1 cellular context compared by ENCODE assay signal in the genomic region with DNA sequence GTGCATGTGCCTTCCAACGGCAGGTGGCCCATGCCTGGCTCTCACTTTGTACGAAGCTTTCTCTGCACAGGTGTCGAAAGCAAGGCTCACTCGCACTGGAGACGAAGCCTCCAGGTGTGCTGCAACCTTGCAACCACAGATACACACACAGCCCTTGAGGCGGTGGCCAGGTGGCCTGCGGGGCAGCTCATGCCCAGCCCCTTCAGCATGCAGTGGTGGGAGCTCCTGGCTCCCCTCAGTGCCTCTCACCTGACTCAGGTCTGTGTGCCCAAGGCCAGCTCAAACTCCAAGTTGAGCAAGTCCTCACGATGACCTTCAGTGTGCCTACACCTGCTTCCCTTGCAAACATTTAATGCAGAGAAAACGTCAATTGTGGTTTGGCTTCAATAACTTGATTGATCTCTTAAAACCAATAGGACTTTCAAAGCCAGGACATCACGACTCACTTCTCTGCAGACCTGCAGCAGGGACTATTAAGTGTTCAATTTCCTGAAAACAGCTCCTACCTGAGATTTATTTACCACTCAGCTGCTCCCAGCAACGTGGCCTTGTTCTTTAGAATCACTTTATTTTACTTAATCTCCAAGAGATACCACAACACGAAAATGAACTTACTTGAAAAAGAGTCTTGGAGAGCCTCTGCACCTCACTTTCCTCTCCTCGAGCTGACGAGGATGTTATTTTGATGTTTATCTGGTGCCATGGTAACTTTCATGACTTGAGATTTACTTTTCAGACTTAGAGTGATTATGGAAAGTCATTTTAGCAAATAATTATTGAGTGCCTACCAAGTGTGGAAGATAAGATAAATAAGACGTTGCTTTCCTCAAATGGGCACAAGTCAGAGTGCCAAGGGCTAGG.
A peak's percentile ranks its signal among the peaks of the same experiment; 100 is the strongest.
TF ChIP-seq lines count a peak whose summit lies in the region.

No MANE protein-coding gene starts in this region.

TF ChIP-seq in HepG2, 621 proteins besides CTCF, POLR2A, EP300 and RAD21 (continued from another document and continues in another):
- TF ChIP-seq IKZF5 (CRISPR knock-in tag; IDR thresholded peaks at IDR 0.05) (peak; percentile 97), ZNF614 (CRISPR knock-in tag; IDR thresholded peaks at IDR 0.05; ENCODE audit: borderline replicate concordance) (peak; percentile 79), ZNF142 (CRISPR knock-in tag; IDR thresholded peaks at IDR 0.05) (no peak), HNRNPK (IDR thresholded peaks at IDR 0.05; ENCODE audit: low read depth, low read length, poor library complexity, severe bottlenecking) (no peak), NR1H2 (CRISPR knock-in tag; IDR thresholded peaks at IDR 0.05; ENCODE audit: borderline replicate concordance, low read depth) (no peak; the same call in 1 of the 2 replicates), MTF2 (CRISPR knock-in tag; IDR thresholded peaks at IDR 0.05; ENCODE audit: borderline replicate concordance) (peak; percentile 72; the same call in 1 of the 2 replicates), HIVEP1 (CRISPR knock-in tag; IDR thresholded peaks at IDR 0.05) (peak; percentile 96), ARNT2 (CRISPR knock-in tag; IDR thresholded peaks at IDR 0.05; ENCODE audit: low read depth) (peak; percentile 90; the same call in 1 of the 2 replicates), ZNF772 (CRISPR knock-in tag; IDR thresholded peaks at IDR 0.05) (peak; percentile 98), ZNF616 (CRISPR knock-in tag; IDR thresholded peaks at IDR 0.05; ENCODE audit: low read depth) (peak; percentile 87), ZNF205 (CRISPR knock-in tag; IDR thresholded peaks at IDR 0.05) (peak; percentile 87; the same call in 1 of the 2 replicates), ZNF136 (CRISPR knock-in tag; IDR thresholded peaks at IDR 0.05; ENCODE audit: low read depth) (no peak), GTF2F1 (IDR thresholded peaks at IDR 0.05; ENCODE audit: low read length) (no peak), ZMAT3 (CRISPR knock-in tag; conservative IDR thresholded peaks at IDR 0.05) (no peak), ZGPAT (CRISPR knock-in tag; IDR thresholded peaks at IDR 0.05) (peak; percentile 95), TGIF2 (CRISPR knock-in tag; IDR thresholded peaks at IDR 0.05) (peak; percentile 69; the same call in 1 of the 2 replicates), TAF15 (IDR thresholded peaks at IDR 0.05; ENCODE audit: low read depth, low read length, poor library complexity, severe bottlenecking) (no peak), LBX2 (CRISPR knock-in tag; IDR thresholded peaks at IDR 0.05; ENCODE audit: borderline replicate concordance) (peak; percentile 94; the same call in 1 of the 2 replicates), BRCA1 (CRISPR knock-in tag; IDR thresholded peaks at IDR 0.05) (0 out of 2 replicates have a peak, but pooled peaks have one; percentile 7), CENPBD1 (CRISPR knock-in tag; IDR thresholded peaks at IDR 0.05; ENCODE audit: borderline replicate concordance, low read depth) (no peak), ZNF33A (CRISPR knock-in tag; IDR thresholded peaks at IDR 0.05; ENCODE audit: borderline replicate concordance) (no peak)
- TF ChIP-seq, protein P1, sequence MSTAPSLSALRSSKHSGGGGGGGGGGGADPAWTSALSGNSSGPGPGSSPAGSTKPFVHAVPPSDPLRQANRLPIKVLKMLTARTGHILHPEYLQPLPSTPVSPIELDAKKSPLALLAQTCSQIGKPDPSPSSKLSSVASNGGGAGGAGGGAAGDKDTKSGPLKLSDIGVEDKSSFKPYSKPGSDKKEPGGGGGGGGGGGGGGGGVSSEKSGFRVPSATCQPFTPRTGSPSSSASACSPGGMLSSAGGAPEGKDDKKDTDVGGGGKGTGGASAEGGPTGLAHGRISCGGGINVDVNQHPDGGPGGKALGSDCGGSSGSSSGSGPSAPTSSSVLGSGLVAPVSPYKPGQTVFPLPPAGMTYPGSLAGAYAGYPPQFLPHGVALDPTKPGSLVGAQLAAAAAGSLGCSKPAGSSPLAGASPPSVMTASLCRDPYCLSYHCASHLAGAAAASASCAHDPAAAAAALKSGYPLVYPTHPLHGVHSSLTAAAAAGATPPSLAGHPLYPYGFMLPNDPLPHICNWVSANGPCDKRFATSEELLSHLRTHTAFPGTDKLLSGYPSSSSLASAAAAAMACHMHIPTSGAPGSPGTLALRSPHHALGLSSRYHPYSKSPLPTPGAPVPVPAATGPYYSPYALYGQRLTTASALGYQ (CRISPR knock-in tag; IDR thresholded peaks at IDR 0.05) = peak; percentile 82; the same call in 1 of the 2 replicates
- TF ChIP-seq, protein P2, sequence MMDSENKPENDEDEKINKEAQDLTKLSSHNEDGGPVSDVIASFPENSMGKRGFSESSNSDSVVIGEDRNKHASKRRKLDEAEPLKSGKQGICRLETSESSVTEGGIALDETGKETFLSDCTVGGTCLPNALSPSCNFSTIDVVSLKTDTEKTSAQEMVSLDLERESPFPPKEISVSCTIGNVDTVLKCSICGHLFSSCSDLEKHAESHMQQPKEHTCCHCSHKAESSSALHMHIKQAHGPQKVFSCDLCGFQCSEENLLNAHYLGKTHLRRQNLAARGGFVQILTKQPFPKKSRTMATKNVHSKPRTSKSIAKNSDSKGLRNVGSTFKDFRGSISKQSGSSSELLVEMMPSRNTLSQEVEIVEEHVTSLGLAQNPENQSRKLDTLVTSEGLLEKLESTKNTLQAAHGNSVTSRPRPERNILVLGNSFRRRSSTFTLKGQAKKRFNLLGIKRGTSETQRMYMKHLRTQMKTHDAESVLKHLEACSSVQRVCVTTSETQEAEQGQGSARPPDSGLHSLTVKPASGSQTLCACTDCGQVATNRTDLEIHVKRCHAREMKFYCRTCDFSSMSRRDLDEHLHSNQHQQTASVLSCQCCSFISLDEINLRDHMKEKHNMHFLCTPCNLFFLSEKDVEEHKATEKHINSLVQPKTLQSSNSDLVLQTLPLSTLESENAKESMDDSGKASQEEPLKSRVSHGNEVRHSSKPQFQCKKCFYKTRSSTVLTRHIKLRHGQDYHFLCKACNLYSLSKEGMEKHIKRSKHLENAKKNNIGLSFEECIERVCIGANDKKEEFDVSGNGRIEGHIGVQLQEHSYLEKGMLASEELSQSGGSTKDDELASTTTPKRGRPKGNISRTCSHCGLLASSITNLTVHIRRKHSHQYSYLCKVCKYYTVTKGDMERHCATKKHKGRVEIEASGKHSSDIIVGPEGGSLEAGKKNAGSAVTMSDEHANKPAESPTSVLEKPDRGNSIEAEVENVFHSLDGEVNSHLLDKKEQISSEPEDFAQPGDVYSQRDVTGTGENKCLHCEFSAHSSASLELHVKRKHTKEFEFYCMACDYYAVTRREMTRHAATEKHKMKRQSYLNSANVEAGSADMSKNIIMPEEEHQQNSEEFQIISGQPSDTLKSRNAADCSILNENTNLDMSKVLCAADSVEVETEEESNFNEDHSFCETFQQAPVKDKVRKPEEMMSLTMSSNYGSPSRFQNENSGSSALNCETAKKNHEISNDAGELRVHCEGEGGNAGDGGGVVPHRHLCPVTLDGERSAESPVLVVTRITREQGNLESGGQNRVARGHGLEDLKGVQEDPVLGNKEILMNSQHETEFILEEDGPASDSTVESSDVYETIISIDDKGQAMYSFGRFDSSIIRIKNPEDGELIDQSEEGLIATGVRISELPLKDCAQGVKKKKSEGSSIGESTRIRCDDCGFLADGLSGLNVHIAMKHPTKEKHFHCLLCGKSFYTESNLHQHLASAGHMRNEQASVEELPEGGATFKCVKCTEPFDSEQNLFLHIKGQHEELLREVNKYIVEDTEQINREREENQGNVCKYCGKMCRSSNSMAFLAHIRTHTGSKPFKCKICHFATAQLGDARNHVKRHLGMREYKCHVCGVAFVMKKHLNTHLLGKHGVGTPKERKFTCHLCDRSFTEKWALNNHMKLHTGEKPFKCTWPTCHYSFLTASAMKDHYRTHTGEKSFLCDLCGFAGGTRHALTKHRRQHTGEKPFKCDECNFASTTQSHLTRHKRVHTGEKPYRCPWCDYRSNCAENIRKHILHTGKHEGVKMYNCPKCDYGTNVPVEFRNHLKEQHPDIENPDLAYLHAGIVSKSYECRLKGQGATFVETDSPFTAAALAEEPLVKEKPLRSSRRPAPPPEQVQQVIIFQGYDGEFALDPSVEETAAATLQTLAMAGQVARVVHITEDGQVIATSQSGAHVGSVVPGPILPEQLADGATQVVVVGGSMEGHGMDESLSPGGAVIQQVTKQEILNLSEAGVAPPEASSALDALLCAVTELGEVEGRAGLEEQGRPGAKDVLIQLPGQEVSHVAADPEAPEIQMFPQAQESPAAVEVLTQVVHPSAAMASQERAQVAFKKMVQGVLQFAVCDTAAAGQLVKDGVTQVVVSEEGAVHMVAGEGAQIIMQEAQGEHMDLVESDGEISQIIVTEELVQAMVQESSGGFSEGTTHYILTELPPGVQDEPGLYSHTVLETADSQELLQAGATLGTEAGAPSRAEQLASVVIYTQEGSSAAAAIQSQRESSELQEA (CRISPR knock-in tag; IDR thresholded peaks at IDR 0.05; ENCODE audit: not compliant biosample characterization) = no peak
- TF ChIP-seq, protein P3, sequence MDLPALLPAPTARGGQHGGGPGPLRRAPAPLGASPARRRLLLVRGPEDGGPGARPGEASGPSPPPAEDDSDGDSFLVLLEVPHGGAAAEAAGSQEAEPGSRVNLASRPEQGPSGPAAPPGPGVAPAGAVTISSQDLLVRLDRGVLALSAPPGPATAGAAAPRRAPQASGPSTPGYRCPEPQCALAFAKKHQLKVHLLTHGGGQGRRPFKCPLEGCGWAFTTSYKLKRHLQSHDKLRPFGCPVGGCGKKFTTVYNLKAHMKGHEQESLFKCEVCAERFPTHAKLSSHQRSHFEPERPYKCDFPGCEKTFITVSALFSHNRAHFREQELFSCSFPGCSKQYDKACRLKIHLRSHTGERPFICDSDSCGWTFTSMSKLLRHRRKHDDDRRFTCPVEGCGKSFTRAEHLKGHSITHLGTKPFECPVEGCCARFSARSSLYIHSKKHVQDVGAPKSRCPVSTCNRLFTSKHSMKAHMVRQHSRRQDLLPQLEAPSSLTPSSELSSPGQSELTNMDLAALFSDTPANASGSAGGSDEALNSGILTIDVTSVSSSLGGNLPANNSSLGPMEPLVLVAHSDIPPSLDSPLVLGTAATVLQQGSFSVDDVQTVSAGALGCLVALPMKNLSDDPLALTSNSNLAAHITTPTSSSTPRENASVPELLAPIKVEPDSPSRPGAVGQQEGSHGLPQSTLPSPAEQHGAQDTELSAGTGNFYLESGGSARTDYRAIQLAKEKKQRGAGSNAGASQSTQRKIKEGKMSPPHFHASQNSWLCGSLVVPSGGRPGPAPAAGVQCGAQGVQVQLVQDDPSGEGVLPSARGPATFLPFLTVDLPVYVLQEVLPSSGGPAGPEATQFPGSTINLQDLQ (CRISPR knock-in tag; IDR thresholded peaks at IDR 0.05) = peak; percentile 69; the same call in 1 of the 2 replicates
- TF ChIP-seq, protein P4, sequence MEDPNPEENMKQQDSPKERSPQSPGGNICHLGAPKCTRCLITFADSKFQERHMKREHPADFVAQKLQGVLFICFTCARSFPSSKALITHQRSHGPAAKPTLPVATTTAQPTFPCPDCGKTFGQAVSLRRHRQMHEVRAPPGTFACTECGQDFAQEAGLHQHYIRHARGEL (CRISPR knock-in tag; IDR thresholded peaks at IDR 0.05) = peak; percentile 66; the same call in 1 of the 2 replicates
